8 cellular contexts compared by ENCODE assay signal in genomic region chr20:32278199-32278643, GRCh38. TPM values are rescaled to one million over a fixed set of nuclear protein-coding genes. Genes with fewer than 3 reads are reported as not detected.
DNase-seq lines count a peak whose midpoint lies in the region; ATAC-seq and TF ChIP-seq lines count a peak whose summit lies in the region.

No MANE protein-coding gene starts in this region.

- no peak for TF ChIP-seq CTCF in KMS-11 (conservative IDR thresholded peaks at IDR 0.05; ENCODE audit: low read depth, low read length)
- no peak for TF ChIP-seq CTCF in suprapubic skin (IDR thresholded peaks at IDR 0.05)

- no peaks in the 10 kb centered on the region for H3K36me3 ChIP-seq in KMS-11 (ENCODE audit: insufficient read depth)
- H3K36me3 ChIP-seq in suprapubic skin, result no peaks in the 10 kb centered on the region

- H3K79me2 ChIP-seq in KMS-11 (ENCODE audit: insufficient read depth, low read depth), result peaks cover 12% of the 10 kb centered on the region; the same call in 1 of the 2 replicates

- H3K4me1 ChIP-seq in KMS-11 (ENCODE audit: low read depth, poor library complexity, severe bottlenecking) (peaks cover 12% of the 10 kb centered on the region), suprapubic skin (peaks cover 21% of the 10 kb centered on the region)

- no peaks in the 10 kb centered on the region for H3K9me3 ChIP-seq in suprapubic skin

- 33% methylated on average over 4 of the region's 4 CpGs for WGBS in suprapubic skin

- ATAC-seq in GM21526 (IDR thresholded peaks at IDR 0.05; ENCODE audit: low FRiP score, unreplicated experiment) (peak; percentile 59), left colon (peak; percentile 40)

- H3K27me3 ChIP-seq in KMS-11 (ENCODE audit: insufficient read depth, low read depth) (no peaks in the 10 kb centered on the region), suprapubic skin (no peaks in the 10 kb centered on the region)

- TF ChIP-seq POLR2A in suprapubic skin (IDR thresholded peaks at IDR 0.05), result no peak

- H3K9ac ChIP-seq in KMS-11, result peak overlapping the region; percentile 62; the same call in 1 of the 2 replicates

- H4K20me1 ChIP-seq in KMS-11 (ENCODE audit: insufficient read depth), result no peaks in the 10 kb centered on the region

- H3K4me3 ChIP-seq in KMS-11 (IDR thresholded peaks at IDR 0.05; ENCODE audit: insufficient read depth, low read depth, low read length) (peak overlapping the region; percentile 55), suprapubic skin (peak overlapping the region; percentile 82)

- peak overlapping the region; percentile 97 for H2AFZ ChIP-seq in KMS-11 (ENCODE audit: low read depth)

- TF ChIP-seq EP300 in suprapubic skin (IDR thresholded peaks at IDR 0.05), result no peak

- H3K27ac ChIP-seq in KMS-11 (no peak overlapping the region), suprapubic skin (peak overlapping the region; percentile 48)

- DNase-seq in EL, result peak; percentile 17
- DNase-seq in amniotic epithelial cell (ENCODE audit: low read depth), result peak; percentile 50
- no peak for DNase-seq in left colon
- no peak for DNase-seq in suprapubic skin (ENCODE audit: low spot score in 2 of 2)
- DNase-seq in D341Med (ENCODE audit: low spot score), result no peak
- no peak for DNase-seq in GOT3 (lab: John Stamatoyannopoulos, UW)

- H3K4me2 ChIP-seq in KMS-11, result peak overlapping the region; percentile 67

- intact Hi-C loops in left colon (cut with DNase I, micrococcal nuclease), result no loop called here

RNA-seq across cellular contexts. Expression of gene KIF3B, which starts 0.8 kb away (rescaled TPM):
- 10 to 100 TPM; 52.1 to 56.8 TPM for total RNA-seq in left colon
- 10 to 100 TPM; 12.7 to 17.3 (median 14.9) TPM for total RNA-seq in suprapubic skin

Comparison
In these comparisons a context has a peak if more than half of its experiments do, and no peak if none do; other contexts are left out.
1. DNase-seq: peak in EL (single experiment) and amniotic epithelial cell (single experiment); none in left colon (0 of 2), suprapubic skin (0 of 2), D341Med (single experiment) and GOT3 (single experiment).